ENCODE assay signal across 10 cellular contexts in genomic region chr2:42752299-42752698, GRCh38. TPM values are rescaled to one million over a fixed set of nuclear protein-coding genes. Genes with fewer than 3 reads are reported as not detected.
DNase-seq lines count a peak whose midpoint lies in the region; ATAC-seq, FAIRE-seq and TF ChIP-seq lines count a peak whose summit lies in the region.
"Had no signal": no experiment of that assay in that cellular context is flagged by ENCODE, and none has a peak within 500 bp of the region (broad histone marks: within the 10 kb centered on the region; RNA-seq: fewer than 3 reads in every experiment).

No MANE protein-coding gene starts in this region.

- H3K4me3 ChIP-seq in transverse colon (no peak overlapping the region), smooth muscle cell (no peak overlapping the region)

- ATAC-seq in GM21528 (IDR thresholded peaks at IDR 0.05; ENCODE audit: low FRiP score, unreplicated experiment) (peak; percentile 72), HG03521 (IDR thresholded peaks at IDR 0.05; ENCODE audit: unreplicated experiment) (peak; percentile 66)
- ATAC-seq in effector memory CD8-positive, alpha-beta T cell (replicated peaks) = peak; percentile 54

- H3K36me3 ChIP-seq in transverse colon (peaks cover 0 to 3% (median 0%) of the 10 kb centered on the region in 4 donors), smooth muscle cell (ENCODE audit: low read depth) (no peaks in the 10 kb centered on the region)

- no peaks in the 10 kb centered on the region for H4K20me1 ChIP-seq in smooth muscle cell (ENCODE audit: low read depth)

- no peaks in the 10 kb centered on the region for H3K79me2 ChIP-seq in smooth muscle cell (ENCODE audit: low read depth)

- no peaks in the 10 kb centered on the region for H3F3A ChIP-seq in smooth muscle cell (ENCODE audit: low read depth)

- intact Hi-C loops in transverse colon (cut with DNase I; ENCODE audit: low total_unique reads) = no loop called here

- in situ Hi-C loops in transverse colon (cut with MboI; ENCODE audit: low pct_ligation_motif_present in 1 of 4, low pct_unique_long_range_greater_than_20kb in 1 of 4, low sequenced_read_pairs in 3 of 4) = no loop called here

- DNase-seq in GM12892 (ENCODE audit: insufficient read length) (no peak), NCI-H187 treated with DMSO at 0.1 percent for 48 hours (lab: John Stamatoyannopoulos, UW) (no peak), NCI-H128 (lab: John Stamatoyannopoulos, UW; ENCODE audit: unreplicated experiment) (no peak), transverse colon (no peak), smooth muscle cell (lab: John Stamatoyannopoulos, UW; ENCODE audit: unreplicated experiment) (no peak)
- no peak for DNase-seq in effector memory CD8-positive, alpha-beta T cell
- DNase-seq: activated CD8-positive, alpha-beta memory T cell treated with anti-CD3 and anti-CD28 coated beads, Interleukin-2, amount 50 U/mL, for 48 hours; DND-41 had no signal

- no peak for TF ChIP-seq EP300 in transverse colon (IDR thresholded peaks at IDR 0.05; ENCODE audit: low read depth)

- no peak overlapping the region for H2AFZ ChIP-seq in smooth muscle cell (ENCODE audit: low read depth)

- H3K27me3 Mint-ChIP-seq in effector memory CD8-positive, alpha-beta T cell = no peaks in the 10 kb centered on the region

- no peak overlapping the region for H3K27ac ChIP-seq in transverse colon
- H3K27ac ChIP-seq in smooth muscle cell (ENCODE audit: low read depth) = no peak overlapping the region

- no peak overlapping the region for H3K4me3 Mint-ChIP-seq in effector memory CD8-positive, alpha-beta T cell

- no peaks in the 10 kb centered on the region for H3K9me3 ChIP-seq in transverse colon
- H3K9me3 ChIP-seq in smooth muscle cell (replicated peaks; ENCODE audit: low read depth) = no peaks in the 10 kb centered on the region

- 62% methylated on average over 1 of the region's 1 CpG; no CpG with 5 or more reads in 1 of the 2 donors for WGBS in transverse colon (ENCODE audit: low coverage in 1 of 2), 2 donors
- 94% methylated on average over 1 of the region's 1 CpG for WGBS in smooth muscle cell (ENCODE audit: low lambda C conversion rate)

- H3K27me3 ChIP-seq in transverse colon (no peaks in the 10 kb centered on the region), smooth muscle cell (ENCODE audit: low read depth) (no peaks in the 10 kb centered on the region)

- H3K4me1 Mint-ChIP-seq in effector memory CD8-positive, alpha-beta T cell (ENCODE audit: low read depth in 2 of 2) = peaks cover 0 to 1% of the 10 kb centered on the region in 2 donors

- peaks cover 8% of the 10 kb centered on the region for H3K36me3 Mint-ChIP-seq in effector memory CD8-positive, alpha-beta T cell (ENCODE audit: insufficient read depth)

- H3K27ac Mint-ChIP-seq in effector memory CD8-positive, alpha-beta T cell = peak overlapping the region; percentile 26 to 32

- peak; percentile 33 for FAIRE-seq in GM12892 (lab: Jason Lieb, UNC)

- no peak overlapping the region for H3K9ac ChIP-seq in smooth muscle cell (ENCODE audit: low read depth)

- H3K4me1 ChIP-seq in transverse colon (peaks cover 0 to 8% (median 0%) of the 10 kb centered on the region in 4 donors), smooth muscle cell (ENCODE audit: low read depth) (peaks cover 4% of the 10 kb centered on the region)

- no peak overlapping the region for H3K4me2 ChIP-seq in smooth muscle cell

- TF ChIP-seq CTCF in transverse colon (IDR thresholded peaks at IDR 0.05) (no peak), smooth muscle cell (IDR thresholded peaks at IDR 0.05; ENCODE audit: borderline replicate concordance, insufficient read depth, poor library complexity, severe bottlenecking) (no peak)

- TF ChIP-seq POLR2A in GM12892 (IDR thresholded peaks at IDR 0.05; ENCODE audit: low read depth, low read length) (no peak), transverse colon (IDR thresholded peaks at IDR 0.05) (no peak)

- H3K9me3 Mint-ChIP-seq in effector memory CD8-positive, alpha-beta T cell = no peaks in the 10 kb centered on the region

RNA-seq across cellular contexts. Expression of gene OXER1, which starts 11.6 kb away (rescaled TPM):
- polyA plus RNA-seq in GM12892 (2012; ENCODE audit: missing spikeins) = 2.4 TPM
- 1 to 10 TPM in 2 of 4 donors, under 1 TPM in 1, not detected in 1; 0.48 to 6.4 (median 4.9) TPM for total RNA-seq in transverse colon
- 0.54 TPM in 1 of 2 replicates, not detected in the other for total RNA-seq in smooth muscle cell
- 2.2 and 2.6 TPM in 2 replicates for polyA plus RNA-seq in smooth muscle cell

RNA-seq across cellular contexts. Expression of gene HAAO, which starts 40.1 kb away (rescaled TPM):
- polyA plus RNA-seq in GM12892 (2012; ENCODE audit: missing spikeins) = 15.4 TPM
- total RNA-seq in transverse colon = 10 to 100 TPM in 1 of 4 donors, 1 to 10 TPM in 2, not detected in 1; 1.9 to 29.4 (median 4.0) TPM
- 4.5 and 7.1 TPM in 2 replicates for total RNA-seq in smooth muscle cell
- polyA plus RNA-seq in smooth muscle cell = 10.2 and 10.3 TPM in 2 replicates
